ENCODE assay signal across 9 cellular contexts in the genomic region with DNA sequence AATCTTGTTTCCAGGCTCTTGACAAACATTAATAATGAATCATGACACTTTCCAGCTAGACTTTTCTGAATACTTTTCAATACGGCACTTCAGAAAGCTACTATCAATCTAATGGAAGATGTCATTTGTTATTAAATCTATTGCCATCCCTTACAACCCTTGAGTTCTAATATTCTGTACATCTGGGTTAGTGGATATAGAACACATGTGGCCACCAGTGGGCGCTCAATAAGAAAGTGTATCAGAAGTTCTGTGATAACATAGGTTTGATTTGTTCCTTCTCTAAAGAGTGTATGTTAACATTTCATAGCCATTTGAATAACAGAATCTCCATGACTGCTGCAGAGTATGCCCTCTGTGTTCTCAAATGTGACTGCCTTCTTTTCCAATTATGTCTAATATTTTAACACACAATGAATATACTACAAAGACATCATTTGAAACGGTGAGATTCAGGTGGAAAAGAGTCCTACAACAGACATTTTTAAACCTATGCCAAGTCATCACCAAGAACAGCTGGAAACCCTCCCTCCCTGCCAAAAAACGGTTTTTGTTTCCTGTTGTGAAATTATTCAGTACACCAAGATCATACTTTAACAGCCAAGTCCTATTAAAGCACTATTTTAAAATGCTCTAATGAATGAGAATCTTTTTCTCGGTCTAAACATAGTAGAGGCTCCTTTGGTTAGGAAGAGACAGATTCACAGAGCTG. TPM values are rescaled to one million over a fixed set of nuclear protein-coding genes. Genes with fewer than 3 reads are reported as not detected.
DNase-seq lines count a peak whose midpoint lies in the region; ATAC-seq and TF ChIP-seq lines count a peak whose summit lies in the region.
"Had no signal": no experiment of that assay in that cellular context is flagged by ENCODE, and none has a peak within 500 bp of the region (broad histone marks: within the 10 kb centered on the region; RNA-seq: fewer than 3 reads in every experiment).

No MANE protein-coding gene starts in this region.

- POLR2A ChIA-PET in SK-N-SH (lab: Yijun Ruan, JAX), result no interaction called here

- TF ChIP-seq CTCF in GM20000 (IDR thresholded peaks at IDR 0.05; ENCODE audit: extremely low read depth, missing control alignments) (peak; percentile 41), SK-N-SH (IDR thresholded peaks at IDR 0.05) (peak; percentile 83), cardiac fibroblast (IDR thresholded peaks at IDR 0.05; ENCODE audit: low read depth, low read length) (peak; percentile 64), uterus (IDR thresholded peaks at IDR 0.05) (peak; percentile 18 to 38 (median 36))

- TF ChIP-seq EP300 in SK-N-SH (IDR thresholded peaks at IDR 0.05; ENCODE audit: borderline replicate concordance in 1 of 2, low read depth in 1 of 2, low read length in 1 of 2), result no peak

- no peak overlapping the region for H3K27ac ChIP-seq in SK-N-SH (ENCODE audit: low read depth in 2 of 2, low read length in 1 of 2)
- H3K27ac ChIP-seq in mesenchymal stem cell (ENCODE audit: low read length, poor library complexity, severe bottlenecking), result no peak overlapping the region
- no peak overlapping the region for H3K27ac ChIP-seq in uterus

- no peaks in the 10 kb centered on the region for H3K9me2 ChIP-seq in SK-N-SH

- WGBS in SK-N-SH (ENCODE audit: low lambda C conversion rate), result 34% methylated on average over 5 of the region's 5 CpGs
- WGBS in mesenchymal stem cell, result 25% methylated on average over 3 of the region's 5 CpGs

- H3K4me2 ChIP-seq in SK-N-SH (no peak overlapping the region), mesenchymal stem cell (ENCODE audit: low read length, poor library complexity, severe bottlenecking) (no peak overlapping the region)

- peak; percentile 52 for TF ChIP-seq RAD21 in SK-N-SH (IDR thresholded peaks at IDR 0.05; ENCODE audit: low read length)

- no peak for TF ChIP-seq POLR2A in uterus (IDR thresholded peaks at IDR 0.05)

- no peak overlapping the region for H2BK5ac ChIP-seq in mesenchymal stem cell (ENCODE audit: low read depth, low read length, poor library complexity, severe bottlenecking)

- no peaks in the 10 kb centered on the region for H3K79me2 ChIP-seq in SK-N-SH (ENCODE audit: insufficient read depth)

- no peak overlapping the region for H3K4ac ChIP-seq in mesenchymal stem cell (ENCODE audit: low read depth in 1 of 2, low read length in 2 of 2)

- no peak overlapping the region for H2BK12ac ChIP-seq in mesenchymal stem cell (ENCODE audit: low read length in 2 of 2)

- no peaks in the 10 kb centered on the region for H3K4me1 ChIP-seq in SK-N-SH (ENCODE audit: control insufficient read depth in 1 of 2, insufficient read depth in 2 of 2, low read depth in 1 of 2, low read length in 1 of 2)
- H3K4me1 ChIP-seq in mesenchymal stem cell (ENCODE audit: control insufficient read depth, insufficient read depth, low read depth, low read length), result no peaks in the 10 kb centered on the region
- H3K4me1 ChIP-seq in uterus, result peaks cover 0 to 4% of the 10 kb centered on the region in 2 donors

- no peak for ATAC-seq in GM19351 (IDR thresholded peaks at IDR 0.05; ENCODE audit: unreplicated experiment)

- CTCF ChIA-PET in SK-N-SH (lab: Yijun Ruan, JAX), result interaction anchor here (0.6 to 3.8 kb wide), 20 partner anchors 8 to 1553 kb away, joined by 3 to 17 read pairs (median 4); partner anchors contain the start of gene ALDH1A2

- H4K91ac ChIP-seq in mesenchymal stem cell (ENCODE audit: low read length), result no peak overlapping the region

- no peak overlapping the region for H2BK15ac ChIP-seq in mesenchymal stem cell (ENCODE audit: low read depth, poor library complexity, severe bottlenecking)

- no peaks in the 10 kb centered on the region for H3K36me3 ChIP-seq in SK-N-SH (replicated peaks in 1 of 2; ENCODE audit: control insufficient read depth in 1 of 2, insufficient read depth in 2 of 2, low read length in 1 of 2)
- H3K36me3 ChIP-seq in mesenchymal stem cell (ENCODE audit: control insufficient read depth in 1 of 2, insufficient read depth in 2 of 2, low read depth in 1 of 2, low read length in 2 of 2), result no peaks in the 10 kb centered on the region
- no peaks in the 10 kb centered on the region for H3K36me3 ChIP-seq in uterus

- H3F3A ChIP-seq in SK-N-SH (replicated peaks; ENCODE audit: insufficient read depth), result no peaks in the 10 kb centered on the region

- H4K20me1 ChIP-seq in SK-N-SH (ENCODE audit: insufficient read depth), result no peaks in the 10 kb centered on the region

- no peak overlapping the region for H3K9ac ChIP-seq in SK-N-SH
- H3K9ac ChIP-seq in mesenchymal stem cell (ENCODE audit: low read length), result no peak overlapping the region

- intact Hi-C loops in uterus (cut with DNase I; ENCODE audit: low total_unique reads), result no loop called here

- no peak overlapping the region for H3K23ac ChIP-seq in mesenchymal stem cell (ENCODE audit: low read length in 2 of 2)

- no peak overlapping the region for H2AK5ac ChIP-seq in mesenchymal stem cell (ENCODE audit: low read length, severe bottlenecking)

- H3K79me1 ChIP-seq in mesenchymal stem cell (replicated peaks; ENCODE audit: low read length, poor library complexity, severe bottlenecking), result no peaks in the 10 kb centered on the region

- no peaks in the 10 kb centered on the region for H3K9me3 ChIP-seq in SK-N-SH
- H3K9me3 ChIP-seq in mesenchymal stem cell (ENCODE audit: control insufficient read depth, low read length), result no peaks in the 10 kb centered on the region
- H3K9me3 ChIP-seq in uterus, result no peaks in the 10 kb centered on the region

- no peak overlapping the region for H2BK120ac ChIP-seq in mesenchymal stem cell (ENCODE audit: low read depth, low read length)

- H3K27me3 ChIP-seq in SK-N-SH (ENCODE audit: insufficient read depth), result no peaks in the 10 kb centered on the region; the same call in 1 of the 2 replicates
- H3K27me3 ChIP-seq in mesenchymal stem cell (ENCODE audit: control insufficient read depth in 1 of 2, insufficient read depth in 1 of 2, low read length in 2 of 2), result peaks cover 0 to 3% of the 10 kb centered on the region in 2 experiments
- no peaks in the 10 kb centered on the region for H3K27me3 ChIP-seq in uterus

- H3K14ac ChIP-seq in mesenchymal stem cell (ENCODE audit: low read length in 2 of 2), result no peak overlapping the region

- H3K4me3 ChIP-seq in SK-N-SH (ENCODE audit: low read depth in 2 of 2, low read length in 1 of 2) (no peak overlapping the region), cardiac fibroblast (replicated peaks in 1 of 2; ENCODE audit: low read depth in 2 of 2, low read length in 2 of 2) (no peak overlapping the region), mesenchymal stem cell (ENCODE audit: insufficient read depth in 1 of 2, low read depth in 1 of 2, low read length in 2 of 2) (no peak overlapping the region), uterus (no peak overlapping the region)

- H3K18ac ChIP-seq in mesenchymal stem cell (ENCODE audit: low read depth in 1 of 2, low read length in 2 of 2), result no peak overlapping the region

- H4K8ac ChIP-seq in mesenchymal stem cell (ENCODE audit: low read length), result no peak overlapping the region

- H2AFZ ChIP-seq in SK-N-SH (ENCODE audit: low read depth), result no peak overlapping the region
- no peak overlapping the region for H2AFZ ChIP-seq in mesenchymal stem cell (ENCODE audit: low read depth, low read length)

- DNase-seq in AG20443 (ENCODE audit: low spot score) (peak; percentile 36), GM20000 (ENCODE audit: low spot score) (peak; percentile 33), SK-N-SH (no peak), cardiac fibroblast (ENCODE audit: low read depth in 2 of 2) (peak; percentile 57 to 62), mesenchymal stem cell (peak; percentile 37), uterus (peak in 1 of 2 donors; percentile 38), hippocampal formation (lab: John Stamatoyannopoulos, UW) (no peak)
- DNase-seq: stimulated activated naive B cell treated with anti-CD40 and anti-IgM and Interleukin-4, amounts not matched to agents 10 μg/mL and 1 μg/mL and 100 μg/mL, for 72 hours had no signal

TF ChIP-seq in SK-N-SH, 30 proteins besides CTCF, POLR2A, EP300 and RAD21:
- TF ChIP-seq CHD2 (IDR thresholded peaks at IDR 0.05; ENCODE audit: low read length, partially characterized antibody) (no peak), SMC3 (IDR thresholded peaks at IDR 0.05; ENCODE audit: low read depth, low read length) (peak; percentile 50), FOSL2 (IDR thresholded peaks at IDR 0.05; ENCODE audit: borderline replicate concordance, low read depth) (no peak), IRF3 (IDR thresholded peaks at IDR 0.05; ENCODE audit: low read depth, low read length) (no peak)

RNA-seq across cellular contexts. Expression of gene ALDH1A2, which starts 22.2 kb away (rescaled TPM):
- polyA plus RNA-seq in SK-N-SH (2012; rRNA removed), result not detected in 2 replicates
- 0.07 TPM in 1 of 2 replicates, not detected in the other for polyA plus RNA-seq in SK-N-SH (2012; cell fraction: cytosol; rRNA removed)
- polyA plus RNA-seq in SK-N-SH (2012; cell fraction: nucleus; rRNA removed), result not detected in 2 replicates
- 1.4 TPM for polyA plus RNA-seq in mesenchymal stem cell (2013, experiment 1 of 2)
- polyA plus RNA-seq in mesenchymal stem cell (2013, experiment 2 of 2), result 1.4 TPM
- total RNA-seq in uterus, result 100 to 1,000 TPM in 2 of 4 donors, 10 to 100 TPM in 2; 47.9 to 128 (median 109) TPM

Comparison
In these comparisons a context has a peak if more than half of its experiments do, and no peak if none do; other contexts are left out.
1. DNase-seq: peak in AG20443 (single experiment), GM20000 (single experiment), cardiac fibroblast (2 of 2) and mesenchymal stem cell (single experiment); none in SK-N-SH (single experiment) and hippocampal formation (0 of 2).
2. Peak in every context shown above with its lines, with median percentiles within 50 percentile points of each other: CTCF ChIP-seq.